In the genomic region with DNA sequence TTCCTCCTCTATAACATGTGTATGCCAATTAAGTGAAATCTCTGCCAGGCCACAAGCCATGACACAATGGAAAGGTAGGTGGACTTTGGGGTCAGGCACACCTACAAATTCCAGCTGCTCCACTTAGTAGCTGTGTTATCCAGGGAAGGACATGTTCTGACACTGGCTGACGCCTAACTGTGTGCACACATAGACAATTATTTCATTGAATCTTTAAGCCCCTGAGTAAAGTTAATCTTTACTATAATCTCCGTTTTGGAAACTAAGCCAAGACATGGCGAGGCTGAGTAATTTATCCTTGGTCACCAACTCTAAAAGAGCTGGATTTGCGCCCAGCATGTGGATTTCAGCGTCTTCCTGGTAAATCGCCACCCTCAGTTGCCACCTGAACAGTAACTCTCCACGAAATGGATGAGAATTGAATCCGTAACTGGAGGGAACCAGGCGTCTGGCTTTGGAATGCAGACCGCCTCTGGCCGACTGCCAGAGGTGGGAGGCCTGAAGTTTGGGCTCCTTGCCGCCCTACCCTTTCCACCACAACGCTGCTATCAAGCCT, we compare ENCODE assay signal across 8 cellular contexts. TPM values are rescaled to one million over a fixed set of nuclear protein-coding genes. Genes with fewer than 3 reads are reported as not detected.
DNase-seq lines count a peak whose midpoint lies in the region; ATAC-seq and TF ChIP-seq lines count a peak whose summit lies in the region.

No MANE protein-coding gene starts in this region.

- TF ChIP-seq CTCF in DND-41 (IDR thresholded peaks at IDR 0.05; ENCODE audit: borderline replicate concordance, extremely low read depth, low read length, poor library complexity, severe bottlenecking) = no peak
- TF ChIP-seq CTCF in chondrocyte (IDR thresholded peaks at IDR 0.05) = no peak

- H3K9me3 Mint-ChIP-seq in chondrocyte (ENCODE audit: low read depth) = no peaks in the 10 kb centered on the region
- peaks cover 0 to 1% (median 0%) of the 10 kb centered on the region in 11 donors for H3K9me3 Mint-ChIP-seq in naive thymus-derived CD4-positive, alpha-beta T cell

- H3K9ac ChIP-seq in DND-41 (ENCODE audit: low read depth, low read length) = peak overlapping the region; percentile 70

- intact Hi-C loops in naive thymus-derived CD4-positive, alpha-beta T cell (cut with micrococcal nuclease) = loop anchor here (2.0 to 10.0 kb wide), 8 partner anchors 233 to 1352 kb away; partner anchors contain the start of genes MDM4 (in 2 of the 2), ATP2B4 (in 1 of the 2), DSTYK (in 1 of the 2) and PPP1R15B (in 1 of the 2)

- POLR2A ChIA-PET in naive thymus-derived CD4-positive, alpha-beta T cell (lab: Charles Lee) = interaction anchor here (0.8 kb wide), 1 partner anchor 13 kb away, joined by 5 read pairs; no protein-coding TSS in a partner anchor

- H3K27ac Mint-ChIP-seq in chondrocyte (ENCODE audit: unreplicated experiment) = no peak overlapping the region
- H3K27ac Mint-ChIP-seq in naive thymus-derived CD4-positive, alpha-beta T cell = peak overlapping the region in 5 of 9 donors; percentile 96 to 100 (median 98)

- H3K9me3 ChIP-seq in DND-41 (ENCODE audit: insufficient read depth, low read length, severe bottlenecking) = no peaks in the 10 kb centered on the region
- H3K9me3 ChIP-seq in naive thymus-derived CD4-positive, alpha-beta T cell (ENCODE audit: control insufficient read depth in 2 of 3, low read length in 3 of 3) = no peaks in the 10 kb centered on the region

- H4K20me1 ChIP-seq in DND-41 (ENCODE audit: insufficient read depth, low read length) = no peaks in the 10 kb centered on the region

- peak overlapping the region; percentile 85 for H2AFZ ChIP-seq in DND-41 (ENCODE audit: low read depth, low read length)

- peaks cover 30% of the 10 kb centered on the region for H3K4me1 ChIP-seq in DND-41 (ENCODE audit: insufficient read depth, low read length)
- H3K4me1 ChIP-seq in naive thymus-derived CD4-positive, alpha-beta T cell (ENCODE audit: control insufficient read depth in 2 of 2, insufficient read depth in 2 of 2, low read length in 2 of 2) = peaks cover 10 to 13% of the 10 kb centered on the region in 2 donors

- H3K36me3 Mint-ChIP-seq in chondrocyte (ENCODE audit: low read depth) = peaks cover 14% of the 10 kb centered on the region
- peaks cover 3 to 16% (median 7%) of the 10 kb centered on the region in 5 donors for H3K36me3 Mint-ChIP-seq in naive thymus-derived CD4-positive, alpha-beta T cell

- peaks cover 40% of the 10 kb centered on the region for H3K79me2 ChIP-seq in DND-41 (ENCODE audit: insufficient read depth, low read length)

- no peak for ATAC-seq in DND-41 (ENCODE audit: insufficient read depth, low read depth)
- no peak for ATAC-seq in naive thymus-derived CD4-positive, alpha-beta T cell
- no peak for ATAC-seq in HG03196 (IDR thresholded peaks at IDR 0.05; ENCODE audit: unreplicated experiment)
- ATAC-seq in GM18861 (IDR thresholded peaks at IDR 0.05; ENCODE audit: unreplicated experiment) = no peak

- peak overlapping the region; percentile 45 for H3K27ac ChIP-seq in DND-41 (ENCODE audit: low read length)
- H3K27ac ChIP-seq in naive thymus-derived CD4-positive, alpha-beta T cell (ENCODE audit: low read depth, low read length) = no peak overlapping the region

- H3K27me3 ChIP-seq in DND-41 (ENCODE audit: insufficient read depth, low read length, poor library complexity) = no peaks in the 10 kb centered on the region
- H3K27me3 ChIP-seq in naive thymus-derived CD4-positive, alpha-beta T cell (ENCODE audit: control insufficient read depth in 2 of 2, insufficient read depth in 2 of 2, low read length in 2 of 2) = no peaks in the 10 kb centered on the region

- DNase-seq in DND-41 (no peak), NCI-H226 (peak; percentile 50), chondrocyte (ENCODE audit: low spot score) (no peak), hepatic stellate cell (ENCODE audit: low spot score) (no peak), NCI-H510A treated with DMSO at 0.1 percent for 48 hours (lab: John Stamatoyannopoulos, UW) (no peak)
- no peak for DNase-seq in naive thymus-derived CD4-positive, alpha-beta T cell

- peaks cover 43% of the 10 kb centered on the region for H3K4me1 Mint-ChIP-seq in chondrocyte (ENCODE audit: low read depth)
- peaks cover 11 to 31% (median 23%) of the 10 kb centered on the region in 7 donors for H3K4me1 Mint-ChIP-seq in naive thymus-derived CD4-positive, alpha-beta T cell

- peak overlapping the region in 1 of 2 experiments; percentile 59; a peak in 2 of 4 replicates for H3K4me3 ChIP-seq in DND-41 (ENCODE audit: low read depth in 1 of 2, low read length in 2 of 2)
- no peak overlapping the region for H3K4me3 ChIP-seq in naive thymus-derived CD4-positive, alpha-beta T cell (ENCODE audit: low read length)

- H3K4me3 Mint-ChIP-seq in chondrocyte (ENCODE audit: unreplicated experiment) = peak overlapping the region; percentile 100
- peak overlapping the region in 8 of 10 donors; percentile 97 to 100 (median 100) for H3K4me3 Mint-ChIP-seq in naive thymus-derived CD4-positive, alpha-beta T cell

- peak overlapping the region; percentile 57 for H3K4me2 ChIP-seq in DND-41 (ENCODE audit: insufficient read depth, low read length)

- CTCF ChIA-PET in naive thymus-derived CD4-positive, alpha-beta T cell (lab: Charles Lee) = interaction anchor here (0.6 to 2.1 kb wide), 5 partner anchors 9 to 346 kb away, joined by 3 to 16 read pairs (median 3); no protein-coding TSS in a partner anchor

- H3K36me3 ChIP-seq in DND-41 (ENCODE audit: insufficient read depth, low read length) = peaks cover 24% of the 10 kb centered on the region
- H3K36me3 ChIP-seq in naive thymus-derived CD4-positive, alpha-beta T cell (ENCODE audit: control insufficient read depth in 2 of 3, insufficient read depth in 3 of 3, low read length in 3 of 3) = peaks cover 2 to 19% (median 7%) of the 10 kb centered on the region in 3 experiments

- H3K27me3 Mint-ChIP-seq in chondrocyte (ENCODE audit: low read depth) = no peaks in the 10 kb centered on the region
- no peaks in the 10 kb centered on the region for H3K27me3 Mint-ChIP-seq in naive thymus-derived CD4-positive, alpha-beta T cell

RNA-seq across cellular contexts. Expression of gene SNRPE, which starts 0.9 kb away (rescaled TPM):
- 69.5 to 86.0 TPM (median 73.0 TPM) in 3 replicates for total RNA-seq in chondrocyte
- 100 to 1,000 TPM in 1 of 5 experiments, 10 to 100 TPM in 4; 54.4 to 156 (median 81.7) TPM for total RNA-seq in naive thymus-derived CD4-positive, alpha-beta T cell
- polyA plus RNA-seq in naive thymus-derived CD4-positive, alpha-beta T cell = 100 to 1,000 TPM; 173 to 266 TPM
